Comparison of ENCODE assay signal across 35 cellular contexts in the genomic region with DNA sequence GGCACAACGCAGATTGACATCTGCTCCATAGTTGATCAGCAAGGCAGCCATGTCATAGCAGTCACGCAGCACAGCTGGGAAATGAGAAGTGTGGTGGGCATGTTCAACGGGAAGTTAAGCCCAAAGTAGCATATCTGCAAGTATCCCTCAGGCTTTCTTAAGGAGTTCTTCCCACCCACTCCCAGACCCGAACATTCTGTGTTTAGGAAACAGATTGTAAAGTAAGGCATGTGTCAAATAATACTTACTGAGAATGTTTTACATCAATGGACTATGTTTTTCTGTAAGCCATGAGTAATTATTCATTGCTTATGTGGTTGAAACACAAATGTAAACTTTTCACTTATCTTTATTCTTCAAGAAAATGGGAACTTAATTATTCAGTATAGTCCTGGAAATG. TPM values are rescaled to one million over a fixed set of nuclear protein-coding genes. Genes with fewer than 3 reads are reported as not detected.
"Had no signal": no experiment of that assay in that cellular context is flagged by ENCODE, and none has a peak within 500 bp of the region (broad histone marks: within the 10 kb centered on the region; RNA-seq: fewer than 3 reads in every experiment).

No MANE protein-coding gene starts in this region.

- DNase-seq: activated CD4-positive, alpha-beta T cell treated with anti-CD3 and anti-CD28 coated beads for 1 hour; activated CD4-positive, alpha-beta T cell treated with anti-CD3 and anti-CD28 coated beads for 48 hours; activated CD4-positive, alpha-beta T cell treated with anti-CD3 and anti-CD28 coated beads, Interleukin-2, amount 50 U/mL, for 4 hours; activated CD4-positive, CD25-positive, alpha-beta regulatory T cell; activated CD8-positive, alpha-beta T cell treated with anti-CD3 and anti-CD28 coated beads, Interleukin-2, amount 10 ng/mL, durations not matched to agents 7 days and 5 days; activated effector memory CD4-positive, alpha-beta T cell treated with Interleukin-2 at 50 U/mL for 16 hours; activated naive CD8-positive, alpha-beta T cell treated with anti-CD3 and anti-CD28 coated beads, Interleukin-2, amount 10 ng/mL, durations not matched to agents 7 days and 5 days; activated T-cell treated with anti-CD3 and anti-CD28 coated beads, Interleukin-2, amount 50 U/mL, for 24 hours; amygdala; Kasumi-1; KG1; MG63; NCI-H1048; NCI-H1105 treated with DMSO at 0.1 percent for 48 hours; NCI-H1436; NCI-H1694; NCI-H1930; NCI-H2081 treated with DMSO at 0.1 percent for 48 hours; NCI-H226; NCI-H446 treated with DMSO at 0.1 percent for 48 hours; NCI-H524 treated with DMSO at 0.1 percent for 48 hours; NCI-H748 treated with DMSO at 0.1 percent for 48 hours; NK-92 treated with Interleukin-12 subunit alpha and Interleukin-12 subunit beta, amount 100 ng/mL, for 24 hours; PC-9; Right ventricle myocardium superior; SW 1271; T-helper 1 cell; T-helper 2 cell; T-helper 9 cell; WERI-Rb-1 had no signal

- H3K36me3 Mint-ChIP-seq: activated naive CD4-positive, alpha-beta T cell treated with anti-CD3 and anti-CD28 coated beads, Interleukin-2, amount 50 U/mL, for 24 hours had no signal

- H3K4me1 Mint-ChIP-seq: activated naive CD4-positive, alpha-beta T cell treated with anti-CD3 and anti-CD28 coated beads, Interleukin-2, amount 50 U/mL, for 24 hours; activated naive CD8-positive, alpha-beta T cell treated with anti-CD3 and anti-CD28 coated beads, Interleukin-2, amount 10 ng/mL, durations not matched to agents 7 days and 5 days had no signal

- H3K36me3 ChIP-seq: ascending aorta, cardiac muscle cell, MG63, WERI-Rb-1 had no signal

- H3K9me3 Mint-ChIP-seq: activated naive CD8-positive, alpha-beta T cell treated with anti-CD3 and anti-CD28 coated beads, Interleukin-2, amount 10 ng/mL, durations not matched to agents 7 days and 5 days had no signal

- FAIRE-seq: RCC 7860 had no signal

- H3K27ac Mint-ChIP-seq: activated CD8-positive, alpha-beta T cell treated with anti-CD3 and anti-CD28 coated beads, Interleukin-2, amount 10 ng/mL, durations not matched to agents 7 days and 5 days; activated naive CD4-positive, alpha-beta T cell treated with anti-CD3 and anti-CD28 coated beads, Interleukin-2, amount 50 U/mL, for 24 hours; activated naive CD8-positive, alpha-beta T cell treated with anti-CD3 and anti-CD28 coated beads, Interleukin-2, amount 10 ng/mL, durations not matched to agents 7 days and 5 days; activated T-cell treated with anti-CD3 and anti-CD28 coated beads, Interleukin-2, amount 50 U/mL, for 24 hours had no signal

- H3K4me3 ChIP-seq: ascending aorta, cardiac muscle cell, MG63, PC-9 had no signal

- H3K4me1 ChIP-seq: ascending aorta had no signal

- H3K27ac ChIP-seq: ascending aorta, cardiac muscle cell, PC-9, WERI-Rb-1 had no signal

- H3K27me3 ChIP-seq: ascending aorta, cardiac muscle cell, MG63 had no signal

- H3K27me3 Mint-ChIP-seq: activated naive CD8-positive, alpha-beta T cell treated with anti-CD3 and anti-CD28 coated beads, Interleukin-2, amount 10 ng/mL, durations not matched to agents 7 days and 5 days; activated T-cell treated with anti-CD3 and anti-CD28 coated beads, Interleukin-2, amount 50 U/mL, for 24 hours had no signal

- ATAC-seq: activated CD8-positive, alpha-beta T cell treated with anti-CD3 and anti-CD28 coated beads, Interleukin-2, amount 10 ng/mL, durations not matched to agents 7 days and 5 days had no signal

- H3K4me3 Mint-ChIP-seq: activated CD8-positive, alpha-beta T cell treated with anti-CD3 and anti-CD28 coated beads, Interleukin-2, amount 10 ng/mL, durations not matched to agents 7 days and 5 days; activated naive CD4-positive, alpha-beta T cell treated with anti-CD3 and anti-CD28 coated beads, Interleukin-2, amount 50 U/mL, for 24 hours; activated naive CD8-positive, alpha-beta T cell treated with anti-CD3 and anti-CD28 coated beads, Interleukin-2, amount 10 ng/mL, durations not matched to agents 7 days and 5 days; activated T-cell treated with anti-CD3 and anti-CD28 coated beads, Interleukin-2, amount 50 U/mL, for 24 hours had no signal

- H3K9me3 ChIP-seq: ascending aorta had no signal

RNA-seq across cellular contexts. Expression of gene ASB14, which starts 9.1 kb away (rescaled TPM):
- total RNA-seq: activated CD8-positive, alpha-beta T cell treated with anti-CD3 and anti-CD28 coated beads, Interleukin-2, amount 10 ng/mL, durations not matched to agents 7 days and 5 days; activated naive CD8-positive, alpha-beta T cell treated with anti-CD3 and anti-CD28 coated beads, Interleukin-2, amount 10 ng/mL, durations not matched to agents 7 days and 5 days; ascending aorta; cardiac muscle cell; PC-9 had no signal
- polyA plus RNA-seq: adipose tissue had no signal
